8 cellular contexts compared by ENCODE assay signal in the genomic region with DNA sequence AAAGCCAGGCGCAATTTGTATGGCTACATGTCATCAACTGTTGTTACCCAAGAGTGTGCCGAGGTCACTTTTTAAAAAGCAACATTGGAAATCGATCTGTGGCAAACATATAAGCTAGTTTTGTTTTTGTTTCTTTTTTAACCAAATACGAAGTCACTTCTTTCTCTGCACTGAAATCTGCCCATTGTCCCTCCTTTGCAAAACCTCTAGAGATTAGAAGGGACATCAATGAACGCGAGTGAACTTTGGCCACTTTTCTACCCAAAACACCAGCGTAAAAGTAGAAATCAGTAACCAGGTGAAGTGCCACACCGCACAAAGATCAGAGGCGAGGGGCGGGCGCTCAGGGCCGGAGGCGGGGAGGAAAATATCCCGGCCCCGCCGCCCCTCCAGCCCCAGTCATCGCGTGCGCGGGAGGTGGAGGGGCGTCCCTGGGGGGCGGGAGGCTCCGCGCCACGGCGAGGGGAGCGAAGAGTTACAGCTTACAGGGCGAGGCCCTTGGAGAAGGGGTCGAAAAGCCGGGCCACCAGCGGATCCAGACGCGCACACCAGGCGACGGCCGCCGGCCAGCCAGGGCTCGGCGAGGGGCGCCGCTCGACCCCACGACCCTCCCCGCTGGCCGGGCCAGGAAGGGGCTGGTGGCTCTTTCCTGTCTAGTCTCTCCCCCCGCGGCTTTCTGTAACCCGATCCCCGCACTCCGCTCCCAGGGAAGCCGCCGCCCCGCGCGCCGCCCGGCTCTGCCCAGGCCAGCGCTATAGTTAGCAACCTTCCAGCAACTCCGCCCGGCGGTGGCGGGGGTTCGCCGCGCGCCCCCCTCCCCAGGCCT. TPM values are rescaled to one million over a fixed set of nuclear protein-coding genes. Genes with fewer than 3 reads are reported as not detected.
DNase-seq lines count a peak whose midpoint lies in the region; FAIRE-seq and TF ChIP-seq lines count a peak whose summit lies in the region.

No MANE protein-coding gene starts in this region.

- CTCF ChIA-PET in GM10248 (lab: Yijun Ruan, JAX): no interaction called here

- peak; percentile 6 for DNase-seq in GM06990 (ENCODE audit: extremely low read depth, insufficient read length)
- DNase-seq in Kasumi-1 (lab: John Stamatoyannopoulos, UW): peak; percentile 36 to 41
- DNase-seq in bronchial epithelial cell (ENCODE audit: low read depth): no peak
- DNase-seq in kidney: peak; percentile 93
- peak; percentile 40 to 49 for DNase-seq in stimulated activated CD4-positive, alpha-beta T cell treated with anti-CD3 and anti-CD28 coated beads, Interleukin-1b, Interleukin-23, amount 100 ng/mL, for 4 hours (ENCODE audit: low read depth in 2 of 2)
- DNase-seq in GM13977 (ENCODE audit: low spot score): no peak
- no peak for DNase-seq in GM10248 (ENCODE audit: extremely low spot score)

- H3K4me3 ChIP-seq in GM06990 (replicated peaks; ENCODE audit: low read depth, low read length) (peak overlapping the region; percentile 53), WI38 (ENCODE audit: low read depth, low read length) (peak overlapping the region; percentile 80), bronchial epithelial cell (ENCODE audit: low read depth, low read length) (peak overlapping the region; percentile 91), kidney (ENCODE audit: low read length in 2 of 2) (peak overlapping the region; percentile 84 to 92)

- peaks cover 0 to 5% of the 10 kb centered on the region in 2 donors for H3K4me1 ChIP-seq in kidney (ENCODE audit: control insufficient read depth in 1 of 2, insufficient read depth in 1 of 2, low read depth in 1 of 2, low read length in 2 of 2)

- H3K27ac ChIP-seq in kidney (ENCODE audit: low read depth in 2 of 2, low read length in 2 of 2): peak overlapping the region; percentile 91 to 96

- no peak for FAIRE-seq in bronchial epithelial cell (lab: Jason Lieb, UNC)
- no peak for FAIRE-seq in kidney (lab: Jason Lieb, UNC)

- H3K9me3 ChIP-seq in kidney (ENCODE audit: control insufficient read depth in 1 of 2, low read length in 2 of 2): no peaks in the 10 kb centered on the region

- TF ChIP-seq CTCF in GM06990 (IDR thresholded peaks at IDR 0.05; ENCODE audit: insufficient read depth, low read length, poor library complexity, severe bottlenecking) (no peak), WI38 (IDR thresholded peaks at IDR 0.05; ENCODE audit: low read depth, low read length) (no peak), bronchial epithelial cell (IDR thresholded peaks at IDR 0.05; ENCODE audit: insufficient read depth, low read length, severe bottlenecking) (no peak), kidney (IDR thresholded peaks at IDR 0.05; ENCODE audit: borderline replicate concordance, extremely low read depth, insufficient read depth) (no peak), GM13977 (IDR thresholded peaks at IDR 0.05; ENCODE audit: extremely low read depth, insufficient read depth, missing control alignments) (no peak), GM10248 (IDR thresholded peaks at IDR 0.05; ENCODE audit: control extremely low read depth, extremely low read depth, low read depth, missing control alignments) (no peak)

- H3K9ac ChIP-seq in kidney (ENCODE audit: low read length in 2 of 2): peak overlapping the region; percentile 75 to 86

- POLR2A ChIA-PET in GM10248 (lab: Yijun Ruan, JAX): no interaction called here

- no peaks in the 10 kb centered on the region for H3K36me3 ChIP-seq in GM06990 (ENCODE audit: control insufficient read depth, insufficient read depth, low read length)
- no peaks in the 10 kb centered on the region for H3K36me3 ChIP-seq in bronchial epithelial cell (ENCODE audit: control insufficient read depth, insufficient read depth, low read length)
- H3K36me3 ChIP-seq in kidney (ENCODE audit: control insufficient read depth in 1 of 2, insufficient read depth in 2 of 2, low read length in 2 of 2): no peaks in the 10 kb centered on the region

- H3K27me3 ChIP-seq in GM06990 (replicated peaks; ENCODE audit: control insufficient read depth, insufficient read depth, low read length) (no peaks in the 10 kb centered on the region; the same call in 1 of the 2 replicates), bronchial epithelial cell (ENCODE audit: control insufficient read depth, insufficient read depth, low read length) (no peaks in the 10 kb centered on the region)

- intact Hi-C loops in kidney (cut with DNase I): no loop called here

- in situ Hi-C loops in GM13977 (cut with MboI; ENCODE audit: low pct_unique_long_range_greater_than_20kb, low sequenced_read_pairs, unreplicated experiment): no loop called here

RNA-seq across cellular contexts. Expression of a gene that starts 1.0 kb away (rescaled TPM):
- total RNA-seq in bronchial epithelial cell (30.0 and 34.1 TPM in 2 replicates), kidney (94.8 TPM)
- 25.6 TPM for polyA plus RNA-seq in kidney (ENCODE audit: insufficient read depth, low read depth, low replicate concordance)

Comparison
In these comparisons a context has a peak if more than half of its experiments do, and no peak if none do; other contexts are left out.
1. DNase-seq: peak in GM06990 (single experiment), Kasumi-1 (2 of 2), kidney (single experiment) and stimulated activated CD4-positive, alpha-beta T cell treated with anti-CD3 and anti-CD28 coated beads, Interleukin-1b, Interleukin-23, amount 100 ng/mL, for 4 hours (2 of 2); none in bronchial epithelial cell (single experiment), GM13977 (single experiment) and GM10248 (single experiment).
2. Peak in every context shown above with its lines, with median percentiles within 50 percentile points of each other: H3K4me3 ChIP-seq.